In the genomic region with DNA sequence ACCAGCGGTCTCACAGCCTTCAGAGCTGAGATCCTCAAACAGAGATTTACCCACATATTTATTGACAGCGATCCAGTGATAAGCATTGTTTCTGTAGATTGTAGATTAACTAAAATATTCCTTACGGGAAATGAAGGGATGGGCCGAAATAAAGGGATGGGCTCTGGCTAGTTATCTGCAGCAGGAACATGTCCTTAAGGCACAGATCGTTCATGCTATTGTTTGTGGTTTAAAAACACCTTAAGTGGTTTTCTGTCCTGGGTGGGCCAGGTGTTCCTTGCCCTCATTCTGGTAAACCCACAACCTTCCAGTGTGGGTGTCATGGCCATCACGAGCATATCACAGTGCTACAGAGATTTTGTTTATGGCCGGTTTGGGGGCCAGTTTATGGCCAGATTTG, we compare ENCODE assay signal across 2 cellular contexts. TPM values are rescaled to one million over a fixed set of nuclear protein-coding genes. Genes with fewer than 3 reads are reported as not detected.
A peak's percentile ranks its signal among the peaks of the same experiment; 100 is the strongest.
DNase-seq lines count a peak whose midpoint lies in the region; ATAC-seq, FAIRE-seq and TF ChIP-seq lines count a peak whose summit lies in the region.
"Not testable (repeated sequence)": the region's sequence is repeated elsewhere in the genome, so short reads cannot be mapped to it uniquely, and the experiment has no call there.

No MANE protein-coding gene starts in this region.

- TF ChIP-seq RAD21 in HepG2 (CRISPR knock-in tag; IDR thresholded peaks at IDR 0.05): not testable (repeated sequence)

- ATAC-seq in HepG2: not testable (repeated sequence)

- in situ Hi-C loops in HepG2 (cut with HindIII; ENCODE audit: extremely low pct_ligation_motif_present, low pct_unique_long_range_greater_than_20kb): not testable (repeated sequence)

- DNase-seq in HepG2 (ENCODE audit: low spot score): not testable (repeated sequence)
- DNase-seq in spleen: peak; percentile 29

- not testable (repeated sequence) for H3K9me3 ChIP-seq in HepG2 (ENCODE audit: low read length); spleen

- not testable (repeated sequence) for H3K9ac ChIP-seq in HepG2 (ENCODE audit: insufficient read depth, low read depth, low read length)

- H3K27ac ChIP-seq in HepG2 (ENCODE audit: extremely low read length, insufficient read depth, low read length); spleen: not testable (repeated sequence)

- H3K27me3 ChIP-seq in HepG2 (ENCODE audit: control insufficient read depth in 1 of 2, insufficient read depth in 2 of 2, low read length in 2 of 2); spleen (replicated peaks in 1 of 7): not testable (repeated sequence)

- not testable (repeated sequence) for H3K4me2 ChIP-seq in HepG2 (ENCODE audit: low read depth, low read length)

- H3K4me3 ChIP-seq in HepG2 (replicated peaks in 1 of 3; ENCODE audit: insufficient read depth in 1 of 3, low read depth in 2 of 3, low read length in 3 of 3); spleen: not testable (repeated sequence)

- H3K36me3 ChIP-seq in HepG2 (replicated peaks in 1 of 2; ENCODE audit: control insufficient read depth in 1 of 2, insufficient read depth in 2 of 2, low read length in 2 of 2); spleen: not testable (repeated sequence)

- not testable (repeated sequence) for H4K20me1 ChIP-seq in HepG2 (ENCODE audit: insufficient read depth, low read length)

- WGBS in HepG2 (ENCODE audit: low lambda C conversion rate): 46% methylated on average over 6 of the region's 7 CpGs
- WGBS in spleen, 5 donors: 83 to 90% (median 86%) methylated on average over 7 of the region's 7 CpGs

- H2AFZ ChIP-seq in HepG2 (ENCODE audit: low read length): not testable (repeated sequence)

- FAIRE-seq in HepG2 (lab: Jason Lieb, UNC): not testable (repeated sequence)

- CTCF ChIA-PET in HepG2 (lab: Yijun Ruan, JAX; ENCODE audit: low intra/inter-chr PET ratio, low total read pairs): not testable (repeated sequence)

- intact Hi-C loops in HepG2 (cut with micrococcal nuclease; ENCODE audit: unreplicated experiment); spleen (cut with DNase I; ENCODE audit: low total_unique reads): not testable (repeated sequence)

- TF ChIP-seq CTCF in HepG2 (CRISPR knock-in tag; IDR thresholded peaks at IDR 0.05); spleen (IDR thresholded peaks at IDR 0.05 in 8 of 11, conservative IDR thresholded peaks at IDR 0.05 in 3 of 11): not testable (repeated sequence)

- TF ChIP-seq POLR2A in HepG2 (IDR thresholded peaks at IDR 0.05; ENCODE audit: insufficient read depth in 1 of 2, low read depth in 2 of 2, low read length in 2 of 2); spleen (IDR thresholded peaks at IDR 0.05): not testable (repeated sequence)

- H3K4me1 ChIP-seq in HepG2 (ENCODE audit: insufficient read depth, low read length) (peaks cover 15% of the 10 kb centered on the region), spleen (peaks cover 0 to 10% (median 0%) of the 10 kb centered on the region in 6 donors)

- POLR2A ChIA-PET in HepG2 (lab: Yijun Ruan, JAX): not testable (repeated sequence)

- not testable (repeated sequence) for H3K79me2 ChIP-seq in HepG2 (ENCODE audit: insufficient read depth, low read length)

- TF ChIP-seq EP300 in HepG2 (IDR thresholded peaks at IDR 0.05; ENCODE audit: low read depth in 2 of 2, low read length in 2 of 2); HepG2 (CRISPR knock-in tag; IDR thresholded peaks at IDR 0.05; ENCODE audit: borderline replicate concordance): not testable (repeated sequence)

- BruUV-seq in HepG2 (replicated peaks; lab: Mats Ljungman, UMichigan): not testable (repeated sequence)

TF ChIP-seq in HepG2, 621 proteins besides CTCF, POLR2A, EP300 and RAD21:
- TF ChIP-seq ZNF761 (CRISPR knock-in tag; conservative IDR thresholded peaks at IDR 0.05): peak; percentile 99

RNA-seq across cellular contexts. Expression of gene SIL1, which starts 19.9 kb away (rescaled TPM):
- 15.9 and 30.0 TPM in 2 replicates for total RNA-seq in HepG2 (2016; rRNA removed; fragmentation: Illumina TruSeq; extraction: Trizol)
- 5.0 and 6.0 TPM in 2 replicates for total RNA-seq in HepG2 (2016; cell fraction: cytosol; rRNA removed; fragmentation: Illumina TruSeq; extraction: Trizol; ENCODE audit: low read depth)
- 14.1 and 31.0 TPM in 2 replicates for total RNA-seq in HepG2 (2016; cell fraction: insoluble cytoplasmic fraction; rRNA removed; fragmentation: Illumina TruSeq; extraction: Trizol)
- 6.5 and 8.3 TPM in 2 replicates for total RNA-seq in HepG2 (2016; cell fraction: membrane; rRNA removed; fragmentation: Illumina TruSeq; extraction: Trizol)
- total RNA-seq in HepG2 (2016; cell fraction: nucleus; rRNA removed; fragmentation: Illumina TruSeq; extraction: Trizol): 29.9 and 30.1 TPM in 2 replicates
- 26.0 and 27.6 TPM in 2 replicates for polyA plus RNA-seq in HepG2 (2011; rRNA removed)
- 20.8 and 47.3 TPM in 2 replicates for polyA plus RNA-seq in HepG2 (2011; cell fraction: cytosol; rRNA removed)
- polyA plus RNA-seq in HepG2 (2011; cell fraction: nucleus; rRNA removed): 23.4 and 23.7 TPM in 2 replicates
- 26.8 and 28.6 TPM in 2 replicates for polyA plus RNA-seq in HepG2 (2012)
- 4.2 and 4.3 TPM in 2 replicates for polyA plus RNA-seq in HepG2 (2016; cell fraction: cytosol; fragmentation: Illumina TruSeq; extraction: Trizol; ENCODE audit: low read depth)
- polyA plus RNA-seq in HepG2 (2016; cell fraction: insoluble cytoplasmic fraction; fragmentation: Illumina TruSeq; extraction: Trizol; ENCODE audit: low read depth): 10.9 and 13.0 TPM in 2 replicates
- polyA plus RNA-seq in HepG2 (2016; cell fraction: membrane; fragmentation: Illumina TruSeq; extraction: Trizol; ENCODE audit: low read depth): 3.6 and 4.4 TPM in 2 replicates
- 40.0 and 42.7 TPM in 2 replicates for polyA plus RNA-seq in HepG2 (2016; cell fraction: nucleus; fragmentation: Illumina TruSeq; extraction: Trizol; ENCODE audit: insufficient read depth, low read depth)
- polyA minus RNA-seq in HepG2 (2011; rRNA and poly(A)+ RNA removed; ENCODE audit: low replicate concordance): 16.2 and 45.8 TPM in 2 replicates
- 12.9 and 13.8 TPM in 2 replicates for polyA minus RNA-seq in HepG2 (2011; cell fraction: cytosol; rRNA and poly(A)+ RNA removed)
- polyA minus RNA-seq in HepG2 (2011; cell fraction: nucleus; rRNA and poly(A)+ RNA removed): 12.6 and 13.4 TPM in 2 replicates
- total RNA-seq in spleen: 10 to 100 TPM; 24.5 to 42.3 (median 32.0) TPM
- polyA plus RNA-seq in spleen: 10 to 100 TPM; 23.4 to 34.2 (median 33.1) TPM
